11 cellular contexts compared by ENCODE assay signal in the genomic region with DNA sequence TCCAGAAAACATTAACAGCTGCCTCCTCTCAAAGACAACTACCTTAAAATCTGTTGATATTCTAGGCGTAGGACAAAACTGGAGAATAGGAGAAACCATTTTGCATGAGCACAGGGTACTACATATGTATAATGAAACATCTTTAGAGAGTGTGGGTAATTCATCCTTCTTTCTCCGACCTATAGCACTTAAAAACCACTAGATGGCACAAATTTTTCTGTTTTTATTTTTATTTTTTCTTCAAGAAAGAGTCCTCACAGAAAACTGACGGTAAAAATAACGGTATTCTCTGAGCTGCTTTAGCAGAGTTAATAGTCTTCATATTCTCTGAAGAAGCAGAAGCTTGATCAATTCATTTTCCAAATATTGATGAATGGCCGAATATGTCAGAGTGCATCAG. TPM values are rescaled to one million over a fixed set of nuclear protein-coding genes. Genes with fewer than 3 reads are reported as not detected.
DNase-seq lines count a peak whose midpoint lies in the region; ATAC-seq, FAIRE-seq and TF ChIP-seq lines count a peak whose summit lies in the region.
"Had no signal": no experiment of that assay in that cellular context is flagged by ENCODE, and none has a peak within 500 bp of the region (broad histone marks: within the 10 kb centered on the region; RNA-seq: fewer than 3 reads in every experiment).

No MANE protein-coding gene starts in this region.

- H3K4me1 ChIP-seq in heart right ventricle (no peaks in the 10 kb centered on the region), KMS-11 (ENCODE audit: low read depth, poor library complexity, severe bottlenecking) (no peaks in the 10 kb centered on the region), upper lobe of right lung (no peaks in the 10 kb centered on the region)

- no peak overlapping the region for H3K4me2 ChIP-seq in KMS-11

- H2AFZ ChIP-seq in KMS-11 (ENCODE audit: low read depth), result no peak overlapping the region

- H3K36me3 ChIP-seq in heart right ventricle, result no peaks in the 10 kb centered on the region
- no peaks in the 10 kb centered on the region for H3K36me3 ChIP-seq in KMS-11 (ENCODE audit: insufficient read depth)
- no peaks in the 10 kb centered on the region for H3K36me3 ChIP-seq in bronchial epithelial cell (ENCODE audit: control insufficient read depth, insufficient read depth, low read length)
- no peaks in the 10 kb centered on the region for H3K36me3 ChIP-seq in upper lobe of right lung

- FAIRE-seq in bronchial epithelial cell (lab: Jason Lieb, UNC), result no peak
- FAIRE-seq: colon had no signal

- H4K20me1 ChIP-seq in KMS-11 (ENCODE audit: insufficient read depth), result no peaks in the 10 kb centered on the region

- intact Hi-C loops in heart right ventricle (cut with DNase I), result no loop called here
- intact Hi-C loops in Right ventricle myocardium superior (cut with DNase I), result no loop called here
- intact Hi-C loops in upper lobe of right lung (cut with DNase I), result no loop called here

- H3K27ac ChIP-seq in heart right ventricle (no peak overlapping the region), KMS-11 (no peak overlapping the region), upper lobe of right lung (no peak overlapping the region)

- H3K79me2 ChIP-seq in KMS-11 (ENCODE audit: insufficient read depth, low read depth), result no peaks in the 10 kb centered on the region

- 44 to 47% methylated on average over 5 of the region's 5 CpGs for WGBS in heart right ventricle, 2 donors

- DNase-seq in heart right ventricle, result no peak
- DNase-seq in Right ventricle myocardium superior, result no peak
- DNase-seq in bronchial epithelial cell (ENCODE audit: low read depth), result no peak
- no peak for DNase-seq in upper lobe of right lung
- no peak for DNase-seq in islet precursor cell
- DNase-seq in NCI-H1930 (lab: John Stamatoyannopoulos, UW), result no peak

- ATAC-seq in heart right ventricle, result no peak
- ATAC-seq in Right ventricle myocardium superior (ENCODE audit: poor library complexity), result no peak
- ATAC-seq in upper lobe of right lung, result no peak
- no peak for ATAC-seq in GM21526 (IDR thresholded peaks at IDR 0.05; ENCODE audit: low FRiP score, unreplicated experiment)

- H3K4me3 ChIP-seq in heart right ventricle (no peak overlapping the region), KMS-11 (IDR thresholded peaks at IDR 0.05; ENCODE audit: insufficient read depth, low read depth, low read length) (no peak overlapping the region), bronchial epithelial cell (ENCODE audit: low read depth, low read length) (no peak overlapping the region), upper lobe of right lung (no peak overlapping the region)

- H3K9me3 ChIP-seq in heart right ventricle (no peaks in the 10 kb centered on the region), upper lobe of right lung (no peaks in the 10 kb centered on the region)

- TF ChIP-seq CTCF in heart right ventricle (IDR thresholded peaks at IDR 0.05) (peak in 5 of 9 donors; percentile 15 to 37 (median 20)), KMS-11 (conservative IDR thresholded peaks at IDR 0.05; ENCODE audit: low read depth, low read length) (peak; percentile 65; the same call in 1 of the 2 replicates), bronchial epithelial cell (IDR thresholded peaks at IDR 0.05; ENCODE audit: insufficient read depth, low read length, severe bottlenecking) (peak; percentile 16), upper lobe of right lung (IDR thresholded peaks at IDR 0.05) (peak; percentile 32)

- no peak overlapping the region for H3K9ac ChIP-seq in KMS-11

- H3K27me3 ChIP-seq in heart right ventricle, result peaks cover 0 to 27% (median 7%) of the 10 kb centered on the region in 7 donors
- H3K27me3 ChIP-seq in KMS-11 (ENCODE audit: insufficient read depth, low read depth), result no peaks in the 10 kb centered on the region
- H3K27me3 ChIP-seq in bronchial epithelial cell (ENCODE audit: control insufficient read depth, insufficient read depth, low read length), result no peaks in the 10 kb centered on the region
- H3K27me3 ChIP-seq in upper lobe of right lung, result no peaks in the 10 kb centered on the region

RNA-seq across cellular contexts. Expression of gene SMIM31, which starts 14.6 kb away (rescaled TPM):
- total RNA-seq in heart right ventricle (not detected), Right ventricle myocardium superior (not detected), bronchial epithelial cell (not detected in 2 replicates), upper lobe of right lung (not detected)
- polyA plus RNA-seq in heart right ventricle, result not detected
- total RNA-seq: mononuclear cell; T-helper 2 cell treated with Interferon-gamma antibody and Interleukin-4, amounts not matched to agents 100 ng/mL and 5 ng/mL, for 36 hours had no signal
